In genomic region chr7:112255388-112255720, GRCh38 we compare ENCODE assay signal across 1 cellular context.
TF ChIP-seq lines count a peak whose summit lies in the region.

No MANE protein-coding gene starts in this region.

TF ChIP-seq in WTC11, 78 proteins besides CTCF, POLR2A, EP300 and RAD21 (continued from another document):
- TF ChIP-seq ZNF512 (CRISPR knock-in tag; IDR thresholded peaks at IDR 0.05; ENCODE audit: borderline replicate concordance) (no peak), RORB (CRISPR knock-in tag; IDR thresholded peaks at IDR 0.05) (no peak)
